ENCODE assay signal across 30 cellular contexts in genomic region chr3:82883072-82883471, GRCh38.
"Had no signal": no experiment of that assay in that cellular context is flagged by ENCODE, and none has a peak within 500 bp of the region (broad histone marks: within the 10 kb centered on the region; RNA-seq: fewer than 3 reads in every experiment).

No MANE protein-coding gene starts in this region.

- H3K4me1 ChIP-seq: heart left ventricle had no signal

- H3K4me1 Mint-ChIP-seq: activated B cell treated with CpG ODN at 0.5 μM for 24 hours; activated CD8-positive, alpha-beta memory T cell treated with anti-CD3 and anti-CD28 coated beads, Interleukin-2, amount 10 ng/mL, durations not matched to agents 7 days and 5 days; central memory CD8-positive, alpha-beta T cell; T-helper 17 cell had no signal

- DNase-seq: activated B cell treated with CpG ODN at 0.5 μM for 24 hours; activated CD4-positive, alpha-beta memory T cell treated with anti-CD3 and anti-CD28 coated beads for 36 hours; activated CD4-positive, alpha-beta T cell treated with anti-CD3 and anti-CD28 coated beads for 48 hours; activated CD8-positive, alpha-beta memory T cell treated with anti-CD3 and anti-CD28 coated beads, Interleukin-2, amount 10 ng/mL, durations not matched to agents 7 days and 5 days; activated CD8-positive, alpha-beta memory T cell treated with anti-CD3 and anti-CD28 coated beads, Interleukin-2, amount 50 U/mL, for 4 hours; activated CD8-positive, alpha-beta T cell treated with anti-CD3 and anti-CD28 coated beads, Interleukin-2, amount 10 ng/mL, durations not matched to agents 7 days and 5 days; activated effector memory CD4-positive, alpha-beta T cell treated with anti-CD3 and anti-CD28 coated beads, Interleukin-2, amount 50 U/mL, for 16 hours; activated naive CD4-positive, alpha-beta T cell treated with anti-CD3 and anti-CD28 coated beads, Interleukin-2, amount 50 U/mL, for 16 hours; activated T-cell treated with anti-CD3 and anti-CD28 coated beads, Interleukin-2, amount 50 U/mL, for 1 hour; activated T-cell treated with anti-CD3 and anti-CD28 coated beads, Interleukin-2, amount 50 U/mL, for 48 hours; amniotic stem cell; anterior cingulate cortex; brain microvascular endothelial cell; dorsolateral prefrontal cortex; effector memory CD4-positive, alpha-beta T cell; endodermal cell; foreskin fibroblast; heart left ventricle; T-helper 17 cell; T1000; WERI-Rb-1 had no signal

- H3K27me3 ChIP-seq: brain microvascular endothelial cell, dorsolateral prefrontal cortex, heart left ventricle had no signal

- H3K9me3 Mint-ChIP-seq: endodermal cell had no signal

- ATAC-seq: activated CD4-positive, CD25-positive, alpha-beta regulatory T cell treated with anti-CD3 and anti-CD28 coated beads, Interleukin-2, amount 50 U/mL, for 24 hours; activated CD8-positive, alpha-beta memory T cell treated with anti-CD3 and anti-CD28 coated beads, Interleukin-2, amount 10 ng/mL, durations not matched to agents 7 days and 5 days; activated CD8-positive, alpha-beta T cell treated with anti-CD3 and anti-CD28 coated beads, Interleukin-2, amount 10 ng/mL, durations not matched to agents 7 days and 5 days; esophagus mucosa; heart left ventricle; T-helper 17 cell had no signal

- H3K27ac Mint-ChIP-seq: activated B cell treated with CpG ODN at 0.5 μM for 24 hours; activated CD4-positive, alpha-beta memory T cell treated with anti-CD3 and anti-CD28 coated beads for 36 hours; activated CD8-positive, alpha-beta memory T cell treated with anti-CD3 and anti-CD28 coated beads, Interleukin-2, amount 10 ng/mL, durations not matched to agents 7 days and 5 days; activated CD8-positive, alpha-beta T cell treated with anti-CD3 and anti-CD28 coated beads, Interleukin-2, amount 10 ng/mL, durations not matched to agents 7 days and 5 days; activated naive CD8-positive, alpha-beta T cell; activated T-helper 1 cell treated with anti-CD3 and anti-CD28 coated beads, Interleukin-12 subunit alpha, Interleukin-12 subunit beta, Interleukin-2, Interleukin-4 antibody, amounts not matched to agents 30 ng/mL and 10 ng/mL and 1 ng/mL, durations not matched to agents 14 hours and 24 hours and 36 hours; activated T-helper 2 cell treated with anti-CD3 and anti-CD28 coated beads, Interferon-gamma antibody, Interleukin-2, Interleukin-4, amounts not matched to agents 10 μg/mL and 5 μg/mL and 100 μg/mL, durations not matched to agents 14 hours and 24 hours and 36 hours; dendritic cell treated with granulocyte-macrophage colony-stimulating factor and Interleukin-4, amounts not matched to agents 40 ng/mL and 50 ng/mL, for 4 days; endodermal cell; T-helper 17 cell; T-helper 2 cell treated with Interferon-gamma antibody and Interleukin-4, amounts not matched to agents 5 μg/mL and 100 μg/mL, for 36 hours had no signal

- H3K4me3 ChIP-seq: coronary artery, dorsolateral prefrontal cortex, heart left ventricle had no signal

- H3K9me3 ChIP-seq: heart left ventricle had no signal

- H3K27ac ChIP-seq: brain microvascular endothelial cell, coronary artery, dorsolateral prefrontal cortex, heart left ventricle, WERI-Rb-1 had no signal

- H3K4me3 Mint-ChIP-seq: activated B cell treated with CpG ODN at 0.5 μM for 24 hours; activated CD4-positive, alpha-beta memory T cell treated with anti-CD3 and anti-CD28 coated beads for 36 hours; activated CD8-positive, alpha-beta memory T cell treated with anti-CD3 and anti-CD28 coated beads, Interleukin-2, amount 10 ng/mL, durations not matched to agents 7 days and 5 days; activated CD8-positive, alpha-beta T cell treated with anti-CD3 and anti-CD28 coated beads, Interleukin-2, amount 10 ng/mL, durations not matched to agents 7 days and 5 days; activated naive CD8-positive, alpha-beta T cell; activated T-helper 1 cell treated with anti-CD3 and anti-CD28 coated beads, Interleukin-12 subunit alpha, Interleukin-12 subunit beta, Interleukin-2, Interleukin-4 antibody, amounts not matched to agents 30 ng/mL and 10 ng/mL and 1 ng/mL, durations not matched to agents 14 hours and 24 hours and 36 hours; central memory CD8-positive, alpha-beta T cell; dendritic cell treated with granulocyte-macrophage colony-stimulating factor and Interleukin-4, amounts not matched to agents 40 ng/mL and 50 ng/mL, for 4 days; endodermal cell; T-helper 17 cell; T-helper 2 cell treated with Interferon-gamma antibody and Interleukin-4, amounts not matched to agents 5 μg/mL and 100 μg/mL, for 36 hours had no signal

- H3K36me3 Mint-ChIP-seq: activated CD4-positive, alpha-beta memory T cell treated with anti-CD3 and anti-CD28 coated beads for 36 hours; activated CD8-positive, alpha-beta memory T cell treated with anti-CD3 and anti-CD28 coated beads, Interleukin-2, amount 10 ng/mL, durations not matched to agents 7 days and 5 days; activated naive CD8-positive, alpha-beta T cell had no signal

- H3K36me3 ChIP-seq: brain microvascular endothelial cell, heart left ventricle, WERI-Rb-1 had no signal

- H3K27me3 Mint-ChIP-seq: activated B cell treated with CpG ODN at 0.5 μM for 24 hours; activated CD4-positive, alpha-beta memory T cell treated with anti-CD3 and anti-CD28 coated beads for 36 hours; activated CD8-positive, alpha-beta memory T cell treated with anti-CD3 and anti-CD28 coated beads, Interleukin-2, amount 10 ng/mL, durations not matched to agents 7 days and 5 days; activated naive CD8-positive, alpha-beta T cell; central memory CD8-positive, alpha-beta T cell; dendritic cell treated with granulocyte-macrophage colony-stimulating factor and Interleukin-4, amounts not matched to agents 40 ng/mL and 50 ng/mL, for 4 days; T-helper 17 cell had no signal
